8 cellular contexts compared by ENCODE assay signal in genomic region chr6:151806757-151807512, GRCh38. TPM values are rescaled to one million over a fixed set of nuclear protein-coding genes. Genes with fewer than 3 reads are reported as not detected.
DNase-seq lines count a peak whose midpoint lies in the region; ATAC-seq and TF ChIP-seq lines count a peak whose summit lies in the region.

No MANE protein-coding gene starts in this region.

- POLR2A ChIA-PET in activated B cell treated with CpG ODN at 0.5 μM for 24 hours (lab: Charles Lee): interaction anchor here (0.9 kb wide), 1 partner anchor 13 kb away, joined by 3 read pairs; no protein-coding TSS in a partner anchor

- CTCF ChIA-PET in activated B cell treated with CpG ODN at 0.5 μM for 24 hours (lab: Charles Lee): interaction anchor here (0.8 to 3.4 kb wide), 3 partner anchors 16 to 116 kb away, joined by 3 to 12 read pairs (median 5); no protein-coding TSS in a partner anchor

- TF ChIP-seq CTCF in HFF-Myc (IDR thresholded peaks at IDR 0.05; ENCODE audit: low read depth, low read length, missing control alignments) (no peak), activated B cell treated with CpG ODN at 0.5 μM for 24 hours (IDR thresholded peaks at IDR 0.05) (no peak), left ventricle myocardium inferior (IDR thresholded peaks at IDR 0.05; ENCODE audit: borderline replicate concordance) (no peak), smooth muscle cell (IDR thresholded peaks at IDR 0.05; ENCODE audit: borderline replicate concordance, insufficient read depth, poor library complexity, severe bottlenecking) (no peak)

- intact Hi-C loops in activated B cell treated with CpG ODN at 0.5 μM for 24 hours (cut with micrococcal nuclease): loop anchor here (2.0 to 10.0 kb wide), 4 partner anchors 42 to 218 kb away; no protein-coding TSS in a partner anchor
- intact Hi-C loops in left ventricle myocardium inferior (cut with micrococcal nuclease): no loop called here

- no peaks in the 10 kb centered on the region for H3K79me2 ChIP-seq in smooth muscle cell (ENCODE audit: low read depth)

- H3K4me1 ChIP-seq in left ventricle myocardium inferior: peaks cover 45% of the 10 kb centered on the region
- peaks cover 19% of the 10 kb centered on the region for H3K4me1 ChIP-seq in smooth muscle cell (ENCODE audit: low read depth)

- H2AFZ ChIP-seq in smooth muscle cell (ENCODE audit: low read depth): peak overlapping the region; percentile 58

- H3F3A ChIP-seq in smooth muscle cell (ENCODE audit: low read depth): no peaks in the 10 kb centered on the region

- no peak for DNase-seq in HFF-Myc (ENCODE audit: extremely low read depth, low read depth)
- no peak for DNase-seq in activated B cell treated with CpG ODN at 0.5 μM for 24 hours
- no peak for DNase-seq in left ventricle myocardium inferior
- DNase-seq in smooth muscle cell (lab: John Stamatoyannopoulos, UW; ENCODE audit: unreplicated experiment): no peak
- no peak for DNase-seq in UCSD-AML1 (lab: John Stamatoyannopoulos, UW; ENCODE audit: unreplicated experiment)
- no peak for DNase-seq in activated CD8-positive, alpha-beta memory T cell treated with anti-CD3 and anti-CD28 coated beads, Interleukin-2, amount 50 U/mL, for 48 hours

- no peaks in the 10 kb centered on the region for H3K9me3 ChIP-seq in left ventricle myocardium inferior (replicated peaks)
- no peaks in the 10 kb centered on the region for H3K9me3 ChIP-seq in smooth muscle cell (replicated peaks; ENCODE audit: low read depth)

- H3K4me3 ChIP-seq in HFF-Myc (replicated peaks; ENCODE audit: low read depth, low read length) (0 out of 2 replicates have a peak overlapping the region, but pooled peaks have one; percentile 4), left ventricle myocardium inferior (peak overlapping the region; percentile 65), smooth muscle cell (peak overlapping the region; percentile 44)

- no peaks in the 10 kb centered on the region for H3K36me3 Mint-ChIP-seq in activated B cell treated with CpG ODN at 0.5 μM for 24 hours (ENCODE audit: low read depth)

- H3K4me3 Mint-ChIP-seq in activated B cell treated with CpG ODN at 0.5 μM for 24 hours: peak overlapping the region; percentile 75

- H3K9me3 Mint-ChIP-seq in activated B cell treated with CpG ODN at 0.5 μM for 24 hours: no peaks in the 10 kb centered on the region

- H3K36me3 ChIP-seq in left ventricle myocardium inferior (no peaks in the 10 kb centered on the region), smooth muscle cell (ENCODE audit: low read depth) (no peaks in the 10 kb centered on the region)

- H3K4me1 Mint-ChIP-seq in activated B cell treated with CpG ODN at 0.5 μM for 24 hours: peaks cover 17% of the 10 kb centered on the region

- H4K20me1 ChIP-seq in smooth muscle cell (ENCODE audit: low read depth): no peaks in the 10 kb centered on the region

- H3K27me3 ChIP-seq in left ventricle myocardium inferior (ENCODE audit: low read depth): peaks cover 41% of the 10 kb centered on the region
- peaks cover 91% of the 10 kb centered on the region for H3K27me3 ChIP-seq in smooth muscle cell (ENCODE audit: low read depth)

- H3K4me2 ChIP-seq in smooth muscle cell: peak overlapping the region; percentile 88

- no peak overlapping the region for H3K9ac ChIP-seq in smooth muscle cell (ENCODE audit: low read depth)

- H3K27me3 Mint-ChIP-seq in activated B cell treated with CpG ODN at 0.5 μM for 24 hours: peaks cover 31% of the 10 kb centered on the region

- 22% methylated on average over 20 of the region's 20 CpGs for WGBS in smooth muscle cell (ENCODE audit: low lambda C conversion rate)

- H3K27ac ChIP-seq in left ventricle myocardium inferior (replicated peaks) (no peak overlapping the region), smooth muscle cell (ENCODE audit: low read depth) (no peak overlapping the region)

- H3K27ac Mint-ChIP-seq in activated B cell treated with CpG ODN at 0.5 μM for 24 hours: no peak overlapping the region

- peak; percentile 29 for ATAC-seq in activated B cell treated with CpG ODN at 0.5 μM for 24 hours (ENCODE audit: low read depth)
- no peak for ATAC-seq in HG02840 (IDR thresholded peaks at IDR 0.05; ENCODE audit: low FRiP score, unreplicated experiment)
- ATAC-seq in GM18909 (IDR thresholded peaks at IDR 0.05; ENCODE audit: poor library complexity, unreplicated experiment): no peak

RNA-seq across cellular contexts. Expression of gene ESR1, which starts 0.5 kb away (rescaled TPM):
- total RNA-seq in activated B cell treated with CpG ODN at 0.5 μM for 24 hours: 10.9 and 17.5 TPM in 2 replicates
- total RNA-seq in left ventricle myocardium inferior: 1.6 TPM
- 0.04 TPM in 1 of 2 replicates, not detected in the other for total RNA-seq in smooth muscle cell
- polyA plus RNA-seq in smooth muscle cell: 0.16 TPM in 1 of 2 replicates, not detected in the other

Comparison
In these comparisons a context has a peak if more than half of its experiments do, and no peak if none do; other contexts are left out.
1. H3K4me3 ChIP-seq: peak in every context shown above with its lines; median percentile 65 in left ventricle myocardium inferior; 44 in smooth muscle cell; 4 in HFF-Myc.